In genomic region chrX:118507766-118508165, GRCh38 we compare ENCODE assay signal across 22 cellular contexts. TPM values are rescaled to one million over a fixed set of nuclear protein-coding genes. Genes with fewer than 3 reads are reported as not detected.
A peak's percentile ranks its signal among the peaks of the same experiment; 100 is the strongest.
DNase-seq lines count a peak whose midpoint lies in the region; ATAC-seq and TF ChIP-seq lines count a peak whose summit lies in the region.
"Had no signal": no experiment of that assay in that cellular context is flagged by ENCODE, and none has a peak within 500 bp of the region (broad histone marks: within the 10 kb centered on the region; RNA-seq: fewer than 3 reads in every experiment).

No MANE protein-coding gene starts in this region.

- H3K4me1 ChIP-seq in thyroid gland (peaks cover 24 to 28% of the 10 kb centered on the region in 2 donors), aorta (ENCODE audit: control insufficient read depth in 1 of 2, insufficient read depth in 2 of 2, low read length in 2 of 2) (peaks cover 2 to 12% of the 10 kb centered on the region in 2 donors)
- H3K4me1 ChIP-seq: left ventricle myocardium inferior, neural progenitor cell had no signal

- peaks cover 9% of the 10 kb centered on the region for H3K36me3 Mint-ChIP-seq in activated naive CD8-positive, alpha-beta T cell
- H3K36me3 Mint-ChIP-seq in activated naive CD8-positive, alpha-beta T cell treated with anti-CD3 and anti-CD28 coated beads, Interleukin-2, amount 50 U/mL, for 24 hours (ENCODE audit: low read depth) = peaks cover 6% of the 10 kb centered on the region
- peaks cover 37% of the 10 kb centered on the region for H3K36me3 Mint-ChIP-seq in activated B cell treated with CpG ODN at 0.5 μM for 24 hours (ENCODE audit: low read depth)

- no peak for TF ChIP-seq POLR2A in thyroid gland (IDR thresholded peaks at IDR 0.05)

- no peaks in the 10 kb centered on the region for H3K9me3 Mint-ChIP-seq in activated naive CD8-positive, alpha-beta T cell (ENCODE audit: low read depth)
- no peaks in the 10 kb centered on the region for H3K9me3 Mint-ChIP-seq in activated naive CD8-positive, alpha-beta T cell treated with anti-CD3 and anti-CD28 coated beads, Interleukin-2, amount 50 U/mL, for 24 hours
- no peaks in the 10 kb centered on the region for H3K9me3 Mint-ChIP-seq in activated B cell treated with CpG ODN at 0.5 μM for 24 hours
- H3K9me3 Mint-ChIP-seq: activated CD4-positive, alpha-beta memory T cell treated with anti-CD3 and anti-CD28 coated beads, Interleukin-2, amount 10 ng/mL, durations not matched to agents 7 days and 5 days; effector memory CD8-positive, alpha-beta T cell had no signal

- H3K27me3 Mint-ChIP-seq in activated naive CD8-positive, alpha-beta T cell = no peaks in the 10 kb centered on the region
- H3K27me3 Mint-ChIP-seq in activated naive CD8-positive, alpha-beta T cell treated with anti-CD3 and anti-CD28 coated beads, Interleukin-2, amount 50 U/mL, for 24 hours = no peaks in the 10 kb centered on the region
- no peaks in the 10 kb centered on the region for H3K27me3 Mint-ChIP-seq in activated B cell treated with CpG ODN at 0.5 μM for 24 hours
- H3K27me3 Mint-ChIP-seq: activated CD4-positive, alpha-beta memory T cell treated with anti-CD3 and anti-CD28 coated beads, Interleukin-2, amount 10 ng/mL, durations not matched to agents 7 days and 5 days; effector memory CD8-positive, alpha-beta T cell had no signal

- H3K4me1 Mint-ChIP-seq in activated naive CD8-positive, alpha-beta T cell (ENCODE audit: low read depth) = peaks cover 74% of the 10 kb centered on the region
- H3K4me1 Mint-ChIP-seq in activated naive CD8-positive, alpha-beta T cell treated with anti-CD3 and anti-CD28 coated beads, Interleukin-2, amount 50 U/mL, for 24 hours = peaks cover 67% of the 10 kb centered on the region
- peaks cover 59% of the 10 kb centered on the region for H3K4me1 Mint-ChIP-seq in activated B cell treated with CpG ODN at 0.5 μM for 24 hours
- H3K4me1 Mint-ChIP-seq: neural progenitor cell had no signal

- peak overlapping the region; percentile 17 for H3K4me3 Mint-ChIP-seq in activated naive CD8-positive, alpha-beta T cell
- H3K4me3 Mint-ChIP-seq in activated naive CD8-positive, alpha-beta T cell treated with anti-CD3 and anti-CD28 coated beads, Interleukin-2, amount 50 U/mL, for 24 hours = no peak overlapping the region
- no peak overlapping the region for H3K4me3 Mint-ChIP-seq in activated B cell treated with CpG ODN at 0.5 μM for 24 hours
- H3K4me3 Mint-ChIP-seq: activated CD4-positive, alpha-beta memory T cell treated with anti-CD3 and anti-CD28 coated beads, Interleukin-2, amount 10 ng/mL, durations not matched to agents 7 days and 5 days; neural progenitor cell had no signal

- DNase-seq in activated naive CD8-positive, alpha-beta T cell treated with anti-CD3 and anti-CD28 coated beads, Interleukin-2, amount 50 U/mL, for 24 hours = no peak
- DNase-seq in activated B cell treated with CpG ODN at 0.5 μM for 24 hours = no peak
- peak; percentile 39 for DNase-seq in fibroblast of villous mesenchyme (ENCODE audit: low read depth)
- DNase-seq in thyroid gland = no peak
- no peak for DNase-seq in C1 segment of cervical spinal cord (lab: John Stamatoyannopoulos, UW)
- DNase-seq in NCI-H345 treated with DMSO at 0.1 percent for 48 hours (lab: John Stamatoyannopoulos, UW; ENCODE audit: unreplicated experiment) = no peak
- DNase-seq in aorta = no peak
- DNase-seq: activated CD4-positive, alpha-beta memory T cell treated with anti-CD3 and anti-CD28 coated beads, Interleukin-2, amount 10 ng/mL, durations not matched to agents 7 days and 5 days; activated naive CD4-positive, alpha-beta T cell; DMS79; effector memory CD8-positive, alpha-beta T cell; heart left ventricle; left ventricle myocardium inferior; NCI-H187; posterior cingulate gyrus; RPMI8226; substantia nigra; WERI-Rb-1 had no signal

- intact Hi-C loops in activated B cell treated with CpG ODN at 0.5 μM for 24 hours (cut with micrococcal nuclease) (no loop called here), thyroid gland (cut with DNase I) (no loop called here), aorta (cut with DNase I) (no loop called here)

- WGBS in thyroid gland, 2 donors = 27 to 28% methylated on average over 1 of the region's 1 CpG
- 72 to 95% methylated on average over 1 of the region's 1 CpG for WGBS in aorta, 2 donors

- H3K4me3 ChIP-seq in fibroblast of villous mesenchyme (ENCODE audit: low read depth, low read length) = no peak overlapping the region
- no peak overlapping the region for H3K4me3 ChIP-seq in thyroid gland (replicated peaks in 1 of 3)
- H3K4me3 ChIP-seq in aorta (ENCODE audit: low read length in 2 of 2) = no peak overlapping the region
- H3K4me3 ChIP-seq: heart left ventricle, left ventricle myocardium inferior, neural progenitor cell, SK-N-MC had no signal

- H3K9me3 ChIP-seq in thyroid gland = no peaks in the 10 kb centered on the region
- no peaks in the 10 kb centered on the region for H3K9me3 ChIP-seq in aorta (ENCODE audit: control insufficient read depth, low read length)
- H3K9me3 ChIP-seq: heart left ventricle, left ventricle myocardium inferior had no signal

- H3K27me3 ChIP-seq in thyroid gland (no peaks in the 10 kb centered on the region), aorta (ENCODE audit: control insufficient read depth in 1 of 2, insufficient read depth in 2 of 2, low read length in 1 of 2) (no peaks in the 10 kb centered on the region)
- H3K27me3 ChIP-seq: heart left ventricle, neural progenitor cell had no signal

- H3K27ac ChIP-seq in thyroid gland (peak overlapping the region; percentile 71 to 87 (median 81)), aorta (ENCODE audit: low read depth in 1 of 2, low read length in 2 of 2) (no peak overlapping the region)
- H3K27ac ChIP-seq: KMS-11, neural progenitor cell, SK-N-MC, WERI-Rb-1 had no signal

- POLR2A ChIA-PET in activated B cell treated with CpG ODN at 0.5 μM for 24 hours (lab: Charles Lee) = interaction anchor here (1.1 kb wide), 1 partner anchor 22 kb away, joined by 5 read pairs; no protein-coding TSS in a partner anchor

- peak overlapping the region; percentile 72 for H3K27ac Mint-ChIP-seq in activated naive CD8-positive, alpha-beta T cell
- no peak overlapping the region for H3K27ac Mint-ChIP-seq in activated naive CD8-positive, alpha-beta T cell treated with anti-CD3 and anti-CD28 coated beads, Interleukin-2, amount 50 U/mL, for 24 hours
- H3K27ac Mint-ChIP-seq in activated B cell treated with CpG ODN at 0.5 μM for 24 hours = peak overlapping the region; percentile 71
- H3K27ac Mint-ChIP-seq: activated CD4-positive, alpha-beta memory T cell treated with anti-CD3 and anti-CD28 coated beads, Interleukin-2, amount 10 ng/mL, durations not matched to agents 7 days and 5 days; neural progenitor cell had no signal

- ATAC-seq in activated naive CD8-positive, alpha-beta T cell treated with anti-CD3 and anti-CD28 coated beads, Interleukin-2, amount 50 U/mL, for 24 hours = no peak
- no peak for ATAC-seq in activated B cell treated with CpG ODN at 0.5 μM for 24 hours (ENCODE audit: low read depth)
- ATAC-seq in aorta (ENCODE audit: low FRiP score) = no peak
- ATAC-seq: effector memory CD8-positive, alpha-beta T cell; heart left ventricle had no signal

- CTCF ChIA-PET in activated B cell treated with CpG ODN at 0.5 μM for 24 hours (lab: Charles Lee) = no interaction called here

- TF ChIP-seq CTCF in activated B cell treated with CpG ODN at 0.5 μM for 24 hours (IDR thresholded peaks at IDR 0.05) (no peak), fibroblast of villous mesenchyme (IDR thresholded peaks at IDR 0.05; ENCODE audit: insufficient read depth, low read depth, low read length) (no peak), thyroid gland (IDR thresholded peaks at IDR 0.05) (no peak)

- no peaks in the 10 kb centered on the region for H3K36me3 ChIP-seq in thyroid gland
- H3K36me3 ChIP-seq in aorta (ENCODE audit: control insufficient read depth in 1 of 2, insufficient read depth in 2 of 2, low read length in 1 of 2) = no peaks in the 10 kb centered on the region
- H3K36me3 ChIP-seq: heart left ventricle, left ventricle myocardium inferior, neural progenitor cell, WERI-Rb-1 had no signal

RNA-seq across cellular contexts. Expression of gene DOCK11, which starts 12.2 kb away (rescaled TPM):
- 56.0 and 58.6 TPM in 2 replicates for total RNA-seq in activated B cell treated with CpG ODN at 0.5 μM for 24 hours
- 50.1 and 54.4 TPM in 2 replicates for total RNA-seq in fibroblast of villous mesenchyme
- 10 to 100 TPM; 36.0 to 50.0 (median 41.1) TPM for total RNA-seq in thyroid gland
- 10 to 100 TPM; 44.6 to 59.8 TPM for total RNA-seq in aorta
- 10 to 100 TPM; 15.7 to 34.0 TPM for polyA plus RNA-seq in aorta

Comparison
In these comparisons a context has a peak if more than half of its experiments do, and no peak if none do; other contexts are left out.
1. H3K27ac ChIP-seq: peak in thyroid gland (3 of 3); none in aorta (0 of 2).